Comparison of ENCODE assay signal across 9 cellular contexts in genomic region chr9:101485873-101486692, GRCh38. TPM values are rescaled to one million over a fixed set of nuclear protein-coding genes. Genes with fewer than 3 reads are reported as not detected.
DNase-seq lines count a peak whose midpoint lies in the region; ATAC-seq and TF ChIP-seq lines count a peak whose summit lies in the region.
"Had no signal": no experiment of that assay in that cellular context is flagged by ENCODE, and none has a peak within 500 bp of the region (broad histone marks: within the 10 kb centered on the region; RNA-seq: fewer than 3 reads in every experiment).

No MANE protein-coding gene starts in this region.

- peak overlapping the region; percentile 95; the same call in 1 of the 2 replicates for H2AFZ ChIP-seq in GM23338

- peaks cover 11% of the 10 kb centered on the region for H3K27me3 Mint-ChIP-seq in GM23338 (ENCODE audit: insufficient read depth, low read depth, poor library complexity)
- peaks cover 9% of the 10 kb centered on the region for H3K27me3 Mint-ChIP-seq in endothelial cell (ENCODE audit: unreplicated experiment)
- peaks cover 69% of the 10 kb centered on the region for H3K27me3 Mint-ChIP-seq in mesothelial cell of epicardium (ENCODE audit: low read depth)

- H3K4me3 Mint-ChIP-seq in GM23338 (peak overlapping the region; percentile 91), endothelial cell (ENCODE audit: unreplicated experiment) (peak overlapping the region; percentile 92), mesothelial cell of epicardium (peak overlapping the region; percentile 92)

- no peaks in the 10 kb centered on the region for H3K36me3 Mint-ChIP-seq in GM23338 (ENCODE audit: low read depth)
- H3K36me3 Mint-ChIP-seq in endothelial cell (ENCODE audit: low read depth, unreplicated experiment), result peaks cover 4% of the 10 kb centered on the region
- H3K36me3 Mint-ChIP-seq in mesothelial cell of epicardium, result no peaks in the 10 kb centered on the region

- H3K4me3 ChIP-seq in GM23338, result peak overlapping the region; percentile 76

- no peak overlapping the region for H3K27ac Mint-ChIP-seq in GM23338
- H3K27ac Mint-ChIP-seq in endothelial cell (ENCODE audit: unreplicated experiment), result peak overlapping the region; percentile 82
- H3K27ac Mint-ChIP-seq in mesothelial cell of epicardium, result no peak overlapping the region

- peaks cover 15% of the 10 kb centered on the region for H3K79me2 ChIP-seq in GM23338 (replicated peaks; ENCODE audit: insufficient read depth)

- ATAC-seq in GM23338 (peak; percentile 70), GM19324 (IDR thresholded peaks at IDR 0.05; ENCODE audit: low FRiP score, unreplicated experiment) (no peak)

- no peak overlapping the region for H3K27ac ChIP-seq in GM23338 (ENCODE audit: low read depth)
- H3K27ac ChIP-seq: neutrophil had no signal

- H3K4me2 ChIP-seq in GM23338, result peak overlapping the region; percentile 90

- DNase-seq in GM23338 (ENCODE audit: low spot score) (peak; percentile 81), NCI-H774 (lab: John Stamatoyannopoulos, UW) (peak; percentile 35), endothelial cell (ENCODE audit: low spot score) (peak; percentile 47), mesothelial cell of epicardium (ENCODE audit: low spot score in 2 of 2, unreplicated experiment in 2 of 2) (peak in 1 of 2 experiments; percentile 51), ureter (ENCODE audit: low spot score) (peak; percentile 43), NCI-H128 (lab: John Stamatoyannopoulos, UW; ENCODE audit: unreplicated experiment) (no peak)
- DNase-seq in activated CD4-positive, alpha-beta T cell treated with anti-CD3 and anti-CD28 coated beads for 1 hour, result no peak

- peaks cover 16% of the 10 kb centered on the region for H3K27me3 ChIP-seq in GM23338 (ENCODE audit: insufficient read depth)

- H3K4me1 Mint-ChIP-seq in GM23338, result peaks cover 28% of the 10 kb centered on the region; the same call in 2 of the 3 replicates
- peaks cover 33% of the 10 kb centered on the region for H3K4me1 Mint-ChIP-seq in endothelial cell (ENCODE audit: unreplicated experiment)
- peaks cover 13% of the 10 kb centered on the region for H3K4me1 Mint-ChIP-seq in mesothelial cell of epicardium

- TF ChIP-seq CTCF in GM23338 (conservative IDR thresholded peaks at IDR 0.05; ENCODE audit: low read depth in 2 of 2) (no peak), endothelial cell (IDR thresholded peaks at IDR 0.05; ENCODE audit: unreplicated experiment) (no peak), mesothelial cell of epicardium (IDR thresholded peaks at IDR 0.05; ENCODE audit: unreplicated experiment) (no peak)

- no peaks in the 10 kb centered on the region; the same call in 1 of the 2 replicates for H3K9me2 ChIP-seq in GM23338 (ENCODE audit: insufficient read depth)

- H3K36me3 ChIP-seq in GM23338 (ENCODE audit: insufficient read depth), result no peaks in the 10 kb centered on the region
- H3K36me3 ChIP-seq: neutrophil had no signal

- no peaks in the 10 kb centered on the region for H3F3A ChIP-seq in GM23338 (replicated peaks; ENCODE audit: low read depth)

- H3K9me3 Mint-ChIP-seq in GM23338 (no peaks in the 10 kb centered on the region), endothelial cell (ENCODE audit: unreplicated experiment) (no peaks in the 10 kb centered on the region), mesothelial cell of epicardium (peaks cover 1% of the 10 kb centered on the region)

- H4K20me1 ChIP-seq in GM23338 (replicated peaks; ENCODE audit: insufficient read depth), result no peaks in the 10 kb centered on the region

- peaks cover 12% of the 10 kb centered on the region for H3K4me1 ChIP-seq in GM23338 (ENCODE audit: insufficient read depth)

TF ChIP-seq in GM23338, 12 proteins besides CTCF, POLR2A, EP300 and RAD21:
- TF ChIP-seq EZH2phosphoT487 (IDR thresholded peaks at IDR 0.05; ENCODE audit: unreplicated experiment) (no peak), CREB1 (CRISPR knock-in tag; IDR thresholded peaks at IDR 0.05; ENCODE audit: low read depth) (peak; percentile 39; the same call in 1 of the 2 replicates)

RNA-seq across cellular contexts. Expression of gene RNF20, which starts 47.6 kb away (rescaled TPM):
- total RNA-seq in GM23338 (2014; rRNA removed; shearing (Covaris generic)), result 31.0 and 36.2 TPM in 2 replicates
- polyA plus RNA-seq in GM23338 (2016; fragmentation: Nextera tagmentation; extraction: Ambion mirVana), result 28.3 and 33.6 TPM in 2 replicates
- total RNA-seq in endothelial cell (ENCODE audit: unreplicated experiment) (46.1 TPM), mesothelial cell of epicardium (49.0 to 55.5 TPM (median 53.9 TPM) in 3 replicates), ureter (41.4 TPM)

RNA-seq across cellular contexts. Expression of gene ALDOB, which starts 50.5 kb away (rescaled TPM):
- total RNA-seq in GM23338 (2014; rRNA removed; shearing (Covaris generic)), result not detected in 2 replicates
- polyA plus RNA-seq in GM23338 (2016; fragmentation: Nextera tagmentation; extraction: Ambion mirVana), result not detected in 2 replicates
- total RNA-seq in endothelial cell (ENCODE audit: unreplicated experiment) (0.31 TPM), mesothelial cell of epicardium (not detected in 3 replicates), ureter (0.70 TPM)

Comparison
In these comparisons a context has a peak if more than half of its experiments do, and no peak if none do; other contexts are left out.
1. DNase-seq: peak in GM23338 (single experiment), NCI-H774 (single experiment), endothelial cell (single experiment) and ureter (single experiment); none in NCI-H128 (single experiment) and activated CD4-positive, alpha-beta T cell treated with anti-CD3 and anti-CD28 coated beads for 1 hour (single experiment).
2. Peak in every context shown above with its lines, with median percentiles within 50 percentile points of each other: H3K4me3 Mint-ChIP-seq.